8 cellular contexts compared by ENCODE assay signal in genomic region chr3:128878556-128879124, GRCh38. TPM values are rescaled to one million over a fixed set of nuclear protein-coding genes. Genes with fewer than 3 reads are reported as not detected.
DNase-seq lines count a peak whose midpoint lies in the region; ATAC-seq, FAIRE-seq and TF ChIP-seq lines count a peak whose summit lies in the region.

No MANE protein-coding gene starts in this region.

- in situ Hi-C loops in HepG2 (cut with HindIII; ENCODE audit: extremely low pct_ligation_motif_present, low pct_unique_long_range_greater_than_20kb), result no loop called here

- peak overlapping the region; percentile 93 for H3K4me2 ChIP-seq in HepG2 (ENCODE audit: low read depth, low read length)

- TSS peak; percentile 94 for BruUV-seq in HepG2 (replicated peaks; lab: Mats Ljungman, UMichigan)

- H3K36me3 ChIP-seq in colonic mucosa (no peaks in the 10 kb centered on the region), HepG2 (replicated peaks in 1 of 2; ENCODE audit: control insufficient read depth in 1 of 2, insufficient read depth in 2 of 2, low read length in 2 of 2) (peaks cover 0 to 12% of the 10 kb centered on the region in 2 experiments; a peak in 2 of 5 replicates)

- peaks cover 46% of the 10 kb centered on the region for H3K79me2 ChIP-seq in HepG2 (ENCODE audit: insufficient read depth, low read length)

- peak overlapping the region; percentile 68 to 92 for H3K9ac ChIP-seq in colonic mucosa (ENCODE audit: low read depth in 2 of 2, low read length in 2 of 2)
- peak overlapping the region; percentile 95 for H3K9ac ChIP-seq in HepG2 (ENCODE audit: insufficient read depth, low read depth, low read length)

- H3K9me3 ChIP-seq in colonic mucosa, result no peaks in the 10 kb centered on the region
- no peaks in the 10 kb centered on the region for H3K9me3 ChIP-seq in HepG2 (ENCODE audit: low read length)

- peak; percentile 32 for FAIRE-seq in HepG2 (lab: Jason Lieb, UNC)

- CTCF ChIA-PET in RWPE1 (lab: Yijun Ruan, JAX), result interaction anchor here (0.6 to 2.2 kb wide), 5 partner anchors 20 to 261 kb away, joined by 3 to 7 read pairs (median 3); no protein-coding TSS in a partner anchor
- CTCF ChIA-PET in HepG2 (lab: Yijun Ruan, JAX; ENCODE audit: low intra/inter-chr PET ratio, low total read pairs), result no interaction called here

- peak overlapping the region; percentile 76 for H3K4me3 ChIP-seq in AG09309 (ENCODE audit: control insufficient read depth, low read depth, low read length)
- peak overlapping the region; percentile 85 for H3K4me3 ChIP-seq in GM12865 (ENCODE audit: low read depth, low read length)
- H3K4me3 ChIP-seq in colonic mucosa, result peak overlapping the region; percentile 91
- peak overlapping the region; percentile 66 to 94 (median 72) for H3K4me3 ChIP-seq in HepG2 (replicated peaks in 1 of 3; ENCODE audit: insufficient read depth in 1 of 3, low read depth in 2 of 3, low read length in 3 of 3)

- 0% methylated on average over 14 of the region's 14 CpGs for WGBS in HepG2 (ENCODE audit: low lambda C conversion rate)

- no peak for TF ChIP-seq POLR2A in HepG2 (IDR thresholded peaks at IDR 0.05; ENCODE audit: insufficient read depth in 1 of 2, low read depth in 2 of 2, low read length in 2 of 2)

- TF ChIP-seq CTCF in AG09309 (IDR thresholded peaks at IDR 0.05; ENCODE audit: control insufficient read depth, insufficient read depth, low read depth, low read length, missing control alignments) (no peak), GM12865 (IDR thresholded peaks at IDR 0.05; ENCODE audit: insufficient read depth, low read depth, low read length, missing control alignments) (no peak), RWPE1 (conservative IDR thresholded peaks at IDR 0.05; ENCODE audit: low read depth) (no peak), colonic mucosa (IDR thresholded peaks at IDR 0.05) (no peak), HepG2 (CRISPR knock-in tag; IDR thresholded peaks at IDR 0.05) (no peak)

- no peaks in the 10 kb centered on the region for H4K20me1 ChIP-seq in HepG2 (ENCODE audit: insufficient read depth, low read length)

- POLR2A ChIA-PET in RWPE1 (lab: Yijun Ruan, JAX; ENCODE audit: low non-redundant PET) (interaction anchor here (0.6 to 1.1 kb wide), 2 partner anchors 12 to 41 kb away, joined by 3 to 7 read pairs; no protein-coding TSS in a partner anchor), HepG2 (lab: Yijun Ruan, JAX) (interaction anchor here (0.6 to 1.6 kb wide), 15 partner anchors 8 to 346 kb away, joined by 3 to 6 read pairs (median 3); partner anchors contain the start of genes CNBP and RAB43)

- TF ChIP-seq EP300 in HepG2 (IDR thresholded peaks at IDR 0.05; ENCODE audit: low read depth in 2 of 2, low read length in 2 of 2), result no peak
- TF ChIP-seq EP300 in HepG2 (CRISPR knock-in tag; IDR thresholded peaks at IDR 0.05; ENCODE audit: borderline replicate concordance), result no peak

- H2AFZ ChIP-seq in HepG2 (ENCODE audit: low read length), result peak overlapping the region; percentile 79

- DNase-seq in AG09309 (ENCODE audit: low read depth) (peak; percentile 21), GM12865 (ENCODE audit: low read depth) (peak; percentile 48), RWPE1 (ENCODE audit: low spot score) (peak; percentile 57), colonic mucosa (peak; percentile 38), HepG2 (ENCODE audit: low spot score) (peak; percentile 15)
- DNase-seq in stimulated activated naive CD8-positive, alpha-beta T cell treated with anti-CD3 and anti-CD28 coated beads, Interleukin-15, Interleukin-2, amounts not matched to agents 100 U/mL and 50 U/mL, for 24 hours, result peak; percentile 20
- DNase-seq in activated CD4-positive, CD25-positive, alpha-beta regulatory T cell (lab: John Stamatoyannopoulos, UW), result no peak

- peaks cover 19% of the 10 kb centered on the region for H3K4me1 ChIP-seq in colonic mucosa
- peaks cover 40% of the 10 kb centered on the region for H3K4me1 ChIP-seq in HepG2 (ENCODE audit: insufficient read depth, low read length)

- intact Hi-C loops in colonic mucosa (cut with DNase I), result no loop called here
- intact Hi-C loops in HepG2 (cut with micrococcal nuclease; ENCODE audit: unreplicated experiment), result loop anchor here (5.0 kb wide), 1 partner anchor 74 kb away; no protein-coding TSS in a partner anchor

- H3K27ac ChIP-seq in RWPE1 (peak overlapping the region; percentile 81), colonic mucosa (peak overlapping the region; percentile 88), HepG2 (ENCODE audit: extremely low read length, insufficient read depth, low read length) (peak overlapping the region; percentile 79)

- no peak for TF ChIP-seq RAD21 in HepG2 (CRISPR knock-in tag; IDR thresholded peaks at IDR 0.05)

- ATAC-seq in HG03354 (IDR thresholded peaks at IDR 0.05; ENCODE audit: poor library complexity, severe bottlenecking, unreplicated experiment) (peak; percentile 28), HepG2 (peak; percentile 41)
- peak; percentile 32 for ATAC-seq in stimulated activated naive CD8-positive, alpha-beta T cell treated with anti-CD3 and anti-CD28 coated beads, Interleukin-15, Interleukin-2, amounts not matched to agents 100 U/mL and 50 U/mL, for 24 hours

- H3K27me3 ChIP-seq in colonic mucosa, result no peaks in the 10 kb centered on the region
- peaks cover 0 to 6% of the 10 kb centered on the region in 2 experiments; a peak in 1 of 5 replicates for H3K27me3 ChIP-seq in HepG2 (ENCODE audit: control insufficient read depth in 1 of 2, insufficient read depth in 2 of 2, low read length in 2 of 2)

TF ChIP-seq in HepG2, 621 proteins besides CTCF, POLR2A, EP300 and RAD21 (continues in another document):
- TF ChIP-seq ZNF549 (CRISPR knock-in tag; IDR thresholded peaks at IDR 0.05), result no peak
- TF ChIP-seq IRX3 (CRISPR knock-in tag; IDR thresholded peaks at IDR 0.05; ENCODE audit: borderline replicate concordance, low read depth), result no peak
- TF ChIP-seq DNMT3B (CRISPR knock-in tag; conservative IDR thresholded peaks at IDR 0.05), result 0 out of 2 replicates have a peak, but pooled peaks have one; percentile 4
- TF ChIP-seq DMAP1 (CRISPR knock-in tag; IDR thresholded peaks at IDR 0.05), result no peak
- TF ChIP-seq CAMTA2 (CRISPR knock-in tag; IDR thresholded peaks at IDR 0.05; ENCODE audit: borderline replicate concordance), result 0 out of 2 replicates have a peak, but pooled peaks have one; percentile 12
- peak; percentile 24; the same call in 1 of the 2 replicates for TF ChIP-seq JUNB (CRISPR knock-in tag; IDR thresholded peaks at IDR 0.05; ENCODE audit: borderline replicate concordance)
- no peak for TF ChIP-seq AGO2 (optimal IDR thresholded peaks at IDR 0.05; ENCODE audit: low read depth, low read length)
- no peak for TF ChIP-seq FOXP4 (CRISPR knock-in tag; IDR thresholded peaks at IDR 0.05)
- TF ChIP-seq, protein P1, sequence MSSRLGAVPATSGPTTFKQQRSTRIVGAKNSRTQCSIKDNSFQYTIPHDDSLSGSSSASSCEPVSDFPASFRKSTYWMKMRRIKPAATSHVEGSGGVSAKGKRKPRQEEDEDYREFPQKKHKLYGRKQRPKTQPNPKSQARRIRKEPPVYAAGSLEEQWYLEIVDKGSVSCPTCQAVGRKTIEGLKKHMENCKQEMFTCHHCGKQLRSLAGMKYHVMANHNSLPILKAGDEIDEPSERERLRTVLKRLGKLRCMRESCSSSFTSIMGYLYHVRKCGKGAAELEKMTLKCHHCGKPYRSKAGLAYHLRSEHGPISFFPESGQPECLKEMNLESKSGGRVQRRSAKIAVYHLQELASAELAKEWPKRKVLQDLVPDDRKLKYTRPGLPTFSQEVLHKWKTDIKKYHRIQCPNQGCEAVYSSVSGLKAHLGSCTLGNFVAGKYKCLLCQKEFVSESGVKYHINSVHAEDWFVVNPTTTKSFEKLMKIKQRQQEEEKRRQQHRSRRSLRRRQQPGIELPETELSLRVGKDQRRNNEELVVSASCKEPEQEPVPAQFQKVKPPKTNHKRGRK (CRISPR knock-in tag; IDR thresholded peaks at IDR 0.05), result 0 out of 2 replicates have a peak, but pooled peaks have one; percentile 7

RNA-seq across cellular contexts. Expression of gene ACAD9, which starts 0.8 kb away (rescaled TPM):
- total RNA-seq in colonic mucosa (10 to 100 TPM; 32.0 to 55.1 TPM), HepG2 (2016; rRNA removed; fragmentation: Illumina TruSeq; extraction: Trizol) (37.3 and 38.2 TPM in 2 replicates)
- total RNA-seq in HepG2 (2016; cell fraction: cytosol; rRNA removed; fragmentation: Illumina TruSeq; extraction: Trizol; ENCODE audit: low read depth), result 8.1 and 10.8 TPM in 2 replicates
- 39.1 and 39.5 TPM in 2 replicates for total RNA-seq in HepG2 (2016; cell fraction: insoluble cytoplasmic fraction; rRNA removed; fragmentation: Illumina TruSeq; extraction: Trizol)
- 11.6 and 12.1 TPM in 2 replicates for total RNA-seq in HepG2 (2016; cell fraction: membrane; rRNA removed; fragmentation: Illumina TruSeq; extraction: Trizol)
- total RNA-seq in HepG2 (2016; cell fraction: nucleus; rRNA removed; fragmentation: Illumina TruSeq; extraction: Trizol), result 44.5 and 48.5 TPM in 2 replicates
- polyA plus RNA-seq in HepG2 (2011; rRNA removed), result 15.3 and 16.7 TPM in 2 replicates
- 12.8 and 15.9 TPM in 2 replicates for polyA plus RNA-seq in HepG2 (2011; cell fraction: cytosol; rRNA removed)
- polyA plus RNA-seq in HepG2 (2011; cell fraction: nucleus; rRNA removed), result 45.5 and 47.0 TPM in 2 replicates
- polyA plus RNA-seq in HepG2 (2012), result 8.2 and 9.0 TPM in 2 replicates
- 4.2 and 5.4 TPM in 2 replicates for polyA plus RNA-seq in HepG2 (2016; cell fraction: cytosol; fragmentation: Illumina TruSeq; extraction: Trizol; ENCODE audit: low read depth)
- 34.4 and 38.2 TPM in 2 replicates for polyA plus RNA-seq in HepG2 (2016; cell fraction: insoluble cytoplasmic fraction; fragmentation: Illumina TruSeq; extraction: Trizol; ENCODE audit: low read depth)
- polyA plus RNA-seq in HepG2 (2016; cell fraction: membrane; fragmentation: Illumina TruSeq; extraction: Trizol; ENCODE audit: low read depth), result 6.2 and 6.9 TPM in 2 replicates
- 43.1 and 43.8 TPM in 2 replicates for polyA plus RNA-seq in HepG2 (2016; cell fraction: nucleus; fragmentation: Illumina TruSeq; extraction: Trizol; ENCODE audit: insufficient read depth, low read depth)
- 54.0 and 100 TPM in 2 replicates for polyA minus RNA-seq in HepG2 (2011; rRNA and poly(A)+ RNA removed; ENCODE audit: low replicate concordance)
- 8.7 and 11.3 TPM in 2 replicates for polyA minus RNA-seq in HepG2 (2011; cell fraction: cytosol; rRNA and poly(A)+ RNA removed)
- polyA minus RNA-seq in HepG2 (2011; cell fraction: nucleus; rRNA and poly(A)+ RNA removed), result 62.3 and 66.0 TPM in 2 replicates

Comparison
In these comparisons a context has a peak if more than half of its experiments do, and no peak if none do; other contexts are left out.
1. DNase-seq: peak in AG09309 (single experiment), GM12865 (single experiment), RWPE1 (single experiment), colonic mucosa (single experiment), HepG2 (single experiment) and stimulated activated naive CD8-positive, alpha-beta T cell treated with anti-CD3 and anti-CD28 coated beads, Interleukin-15, Interleukin-2, amounts not matched to agents 100 U/mL and 50 U/mL, for 24 hours (single experiment); none in activated CD4-positive, CD25-positive, alpha-beta regulatory T cell (0 of 4).
2. Peak in every context shown above with its lines, with median percentiles within 50 percentile points of each other: H3K4me3 ChIP-seq, ATAC-seq and H3K27ac ChIP-seq.